27 cellular contexts compared by ENCODE assay signal in the genomic region with DNA sequence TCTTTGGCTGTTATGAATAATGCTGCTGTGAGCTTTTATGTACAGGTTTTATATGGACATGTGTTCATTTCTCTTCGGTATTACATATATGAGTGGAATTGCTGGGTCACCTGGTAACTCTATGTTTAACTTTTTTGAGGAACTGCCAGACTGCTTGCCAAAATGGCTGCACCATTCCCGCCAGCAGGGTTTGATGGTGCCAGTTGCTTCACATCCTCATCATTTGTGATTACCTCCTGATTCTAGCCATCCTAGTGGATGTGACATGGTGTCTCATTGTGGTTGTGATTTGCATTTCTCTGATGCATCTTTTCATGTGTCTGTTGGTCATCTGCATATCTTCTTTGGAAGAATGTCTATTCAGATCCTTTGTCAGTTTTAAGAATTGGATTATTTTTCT. TPM values are rescaled to one million over a fixed set of nuclear protein-coding genes. Genes with fewer than 3 reads are reported as not detected.
A peak's percentile ranks its signal among the peaks of the same experiment; 100 is the strongest.
DNase-seq lines count a peak whose midpoint lies in the region; ATAC-seq, FAIRE-seq and TF ChIP-seq lines count a peak whose summit lies in the region.
"Had no signal": no experiment of that assay in that cellular context is flagged by ENCODE, and none has a peak within 500 bp of the region (broad histone marks: within the 10 kb centered on the region; RNA-seq: fewer than 3 reads in every experiment).

No MANE protein-coding gene starts in this region.

- H3K9me3 Mint-ChIP-seq in endodermal cell, result no peaks in the 10 kb centered on the region
- H3K9me3 Mint-ChIP-seq: CD4-positive, CD25-positive, alpha-beta regulatory T cell; CD8-positive, alpha-beta memory T cell; HFFc6 had no signal

- H3K27me3 Mint-ChIP-seq in endodermal cell (ENCODE audit: insufficient read depth), result no peaks in the 10 kb centered on the region
- H3K27me3 Mint-ChIP-seq: CD4-positive, CD25-positive, alpha-beta regulatory T cell; CD8-positive, alpha-beta memory T cell had no signal

- H3K4me1 ChIP-seq in endodermal cell (ENCODE audit: control insufficient read depth, insufficient read depth, low read length), result no peaks in the 10 kb centered on the region
- peaks cover 0 to 10% (median under 1%) of the 10 kb centered on the region in 6 donors for H3K4me1 ChIP-seq in spleen
- no peaks in the 10 kb centered on the region for H3K4me1 ChIP-seq in vagina
- H3K4me1 ChIP-seq: BE2C had no signal

- no peak for DNase-seq in H54 (ENCODE audit: insufficient read length, low spot score)
- DNase-seq in NCI-H526 treated with DMSO at 0.1 percent for 48 hours (lab: John Stamatoyannopoulos, UW), result peak; percentile 6
- no peak for DNase-seq in endodermal cell
- peak; percentile 24 for DNase-seq in spleen
- no peak for DNase-seq in hypothalamus (lab: John Stamatoyannopoulos, UW)
- no peak for DNase-seq in vagina (ENCODE audit: extremely low spot score in 2 of 2)
- DNase-seq: ACHN; BE2C; C1 segment of cervical spinal cord; CD4-positive, CD25-positive, alpha-beta regulatory T cell; CD8-positive, alpha-beta memory T cell; COR-L47; DMS 273 treated with DMSO at 0.1 percent for 48 hours; DMS53; DND-41; EL; GM23248; HFFc6; IMR-90; KBM-7 had no signal

- no peak for TF ChIP-seq POLR2A in H54 (IDR thresholded peaks at IDR 0.05; ENCODE audit: low read depth, low read length)
- no peak for TF ChIP-seq POLR2A in spleen (IDR thresholded peaks at IDR 0.05)
- no peak for TF ChIP-seq POLR2A in vagina (IDR thresholded peaks at IDR 0.05)

- no peaks in the 10 kb centered on the region for H3K9me3 ChIP-seq in endodermal cell (ENCODE audit: control insufficient read depth, low read length)
- H3K9me3 ChIP-seq in spleen, result no peaks in the 10 kb centered on the region
- no peaks in the 10 kb centered on the region for H3K9me3 ChIP-seq in vagina
- H3K9me3 ChIP-seq: BE2C had no signal

- H3K4me1 Mint-ChIP-seq in endodermal cell, result no peaks in the 10 kb centered on the region

- peaks cover 52% of the 10 kb centered on the region for H3K36me3 Mint-ChIP-seq in endodermal cell (ENCODE audit: low read depth)

- no peak overlapping the region for H3K9ac ChIP-seq in endodermal cell (ENCODE audit: extremely low read depth, low read length, poor library complexity, severe bottlenecking)
- H3K9ac ChIP-seq: GM23248 had no signal

- intact Hi-C loops in spleen (cut with DNase I; ENCODE audit: low total_unique reads), result no loop called here
- intact Hi-C loops in vagina (cut with DNase I), result no loop called here

- no peak overlapping the region for H3K27ac Mint-ChIP-seq in endodermal cell
- H3K27ac Mint-ChIP-seq: CD4-positive, CD25-positive, alpha-beta regulatory T cell; HFFc6 had no signal

- H3K4me3 ChIP-seq in endodermal cell (ENCODE audit: low read length) (no peak overlapping the region), spleen (no peak overlapping the region), vagina (no peak overlapping the region)
- H3K4me3 ChIP-seq: GM23248 had no signal

- H3K4me3 Mint-ChIP-seq in endodermal cell, result no peak overlapping the region
- H3K4me3 Mint-ChIP-seq: CD4-positive, CD25-positive, alpha-beta regulatory T cell; CD8-positive, alpha-beta memory T cell; HFFc6 had no signal

- no peaks in the 10 kb centered on the region for H3K27me3 ChIP-seq in endodermal cell (ENCODE audit: control insufficient read depth, insufficient read depth, low read length, poor library complexity, severe bottlenecking)
- no peaks in the 10 kb centered on the region for H3K27me3 ChIP-seq in spleen (replicated peaks in 1 of 7)
- no peaks in the 10 kb centered on the region for H3K27me3 ChIP-seq in vagina
- H3K27me3 ChIP-seq: BE2C had no signal

- H3K27ac ChIP-seq in endodermal cell (ENCODE audit: low read depth, low read length) (no peak overlapping the region), spleen (no peak overlapping the region), vagina (no peak overlapping the region)
- H3K27ac ChIP-seq: GM23248 had no signal

- H3K36me3 ChIP-seq in endodermal cell (ENCODE audit: control insufficient read depth, insufficient read depth, low read length), result peaks cover 41% of the 10 kb centered on the region
- peaks cover 0 to 95% (median 35%) of the 10 kb centered on the region in 6 donors for H3K36me3 ChIP-seq in spleen
- H3K36me3 ChIP-seq in vagina, result peaks cover 0 to 20% of the 10 kb centered on the region in 2 donors

- ATAC-seq in GM18868 (IDR thresholded peaks at IDR 0.05; ENCODE audit: unreplicated experiment), result no peak
- ATAC-seq: HCT116 had no signal

- WGBS in endodermal cell (ENCODE audit: insufficient coverage in 1 of 2, insufficient read length in 1 of 2), 2 experiments, result 89 to 92% methylated on average over 2 of the region's 2 CpGs
- 83 to 92% (median 88%) methylated on average over 2 of the region's 2 CpGs for WGBS in spleen, 5 donors

- TF ChIP-seq CTCF in endodermal cell (conservative IDR thresholded peaks at IDR 0.05), result peak; percentile 18
- TF ChIP-seq CTCF in spleen (IDR thresholded peaks at IDR 0.05 in 8 of 11, conservative IDR thresholded peaks at IDR 0.05 in 3 of 11), result no peak
- no peak for TF ChIP-seq CTCF in vagina (IDR thresholded peaks at IDR 0.05)

- FAIRE-seq in H54 (lab: Jason Lieb, UNC), result peak; percentile 58
- FAIRE-seq: A204.1, GM12892, GM18507, GM19239, HTR-8/SVneo had no signal

RNA-seq across cellular contexts. Expression of a gene that starts 10.7 kb away (rescaled TPM):
- 10 to 100 TPM; 46.2 to 50.4 TPM for total RNA-seq in endodermal cell
- polyA plus RNA-seq in endodermal cell (2013, experiment 1 of 2), result 37.3 TPM
- polyA plus RNA-seq in endodermal cell (2013, experiment 2 of 2), result 34.0 TPM
- total RNA-seq in spleen, result 10 to 100 TPM; 44.2 to 87.3 (median 54.7) TPM
- 10 to 100 TPM; 30.6 to 53.1 (median 42.7) TPM for polyA plus RNA-seq in spleen
- 41.7 TPM for total RNA-seq in vagina

RNA-seq across cellular contexts. Expression of a gene that starts 51.8 kb away (rescaled TPM):
- total RNA-seq in endodermal cell (1 to 10 TPM; 3.1 to 5.1 TPM), spleen (10 to 100 TPM; 51.5 to 92.9 (median 68.4) TPM), vagina (25.8 TPM)
- 3.0 TPM for polyA plus RNA-seq in endodermal cell (2013, experiment 1 of 2)
- 1.8 TPM for polyA plus RNA-seq in endodermal cell (2013, experiment 2 of 2)
- 10 to 100 TPM; 11.9 to 23.3 (median 13.9) TPM for polyA plus RNA-seq in spleen

Comparison
In these comparisons a context has a peak if more than half of its experiments do, and no peak if none do; other contexts are left out.
1. DNase-seq: peak in NCI-H526 treated with DMSO at 0.1 percent for 48 hours (single experiment) and spleen (single experiment); none in H54 (single experiment), endodermal cell (single experiment), hypothalamus (0 of 51) and vagina (0 of 2).